Comparison of ENCODE assay signal across 27 cellular contexts in genomic region chr22:38419121-38419863, GRCh38. TPM values are rescaled to one million over a fixed set of nuclear protein-coding genes. Genes with fewer than 3 reads are reported as not detected.
DNase-seq lines count a peak whose midpoint lies in the region; ATAC-seq and TF ChIP-seq lines count a peak whose summit lies in the region.
"Had no signal": no experiment of that assay in that cellular context is flagged by ENCODE, and none has a peak within 500 bp of the region (broad histone marks: within the 10 kb centered on the region; RNA-seq: fewer than 3 reads in every experiment).

No MANE protein-coding gene starts in this region.

- H2AFZ ChIP-seq in osteoblast (ENCODE audit: low read length): no peak overlapping the region
- H2AFZ ChIP-seq: GM23248 had no signal

- H4K20me1 ChIP-seq in osteoblast (ENCODE audit: insufficient read depth, low read length): no peaks in the 10 kb centered on the region

- H3K27ac ChIP-seq in HEK293 (ENCODE audit: extremely low read depth, low read depth, low read length) (no peak overlapping the region), left ventricle myocardium inferior (replicated peaks) (peak overlapping the region; percentile 55), osteoblast (ENCODE audit: low read depth, low read length) (no peak overlapping the region)
- H3K27ac ChIP-seq: C4-2B, gastrocnemius medialis, GM23248, lower lobe of right lung, right lobe of liver had no signal

- H3K79me2 ChIP-seq in osteoblast (ENCODE audit: insufficient read depth, low read length): no peaks in the 10 kb centered on the region

- intact Hi-C loops in left ventricle myocardium inferior (cut with micrococcal nuclease): no loop called here

- no peak for TF ChIP-seq POLR2A in erythroblast (IDR thresholded peaks at IDR 0.05; ENCODE audit: low read length)

- H3K4me1 ChIP-seq in HEK293 (ENCODE audit: control insufficient read depth, insufficient read depth, low read length) (no peaks in the 10 kb centered on the region), left ventricle myocardium inferior (peaks cover 28% of the 10 kb centered on the region), osteoblast (ENCODE audit: insufficient read depth, low read length) (no peaks in the 10 kb centered on the region)
- H3K4me1 ChIP-seq: gastrocnemius medialis, lower lobe of right lung had no signal

- CTCF ChIA-PET in HEK293 (lab: Yijun Ruan, JAX): interaction anchor here (0.8 to 0.9 kb wide), 2 partner anchors 15 to 112 kb away, joined by 3 read pairs; no protein-coding TSS in a partner anchor

- H3K9me3 ChIP-seq in HEK293 (ENCODE audit: control insufficient read depth, insufficient read depth, low read depth, low read length) (no peaks in the 10 kb centered on the region), left ventricle myocardium inferior (replicated peaks) (no peaks in the 10 kb centered on the region), osteoblast (ENCODE audit: low read depth, low read length) (no peaks in the 10 kb centered on the region)
- H3K9me3 ChIP-seq: gastrocnemius medialis, lower lobe of right lung, right lobe of liver had no signal

- no peak overlapping the region for H3K4me2 ChIP-seq in osteoblast (ENCODE audit: insufficient read depth, low read length)

- DNase-seq in D341Med (ENCODE audit: low spot score): peak; percentile 22
- DNase-seq in left ventricle myocardium inferior: no peak
- peak; percentile 62 for DNase-seq in osteoblast (ENCODE audit: insufficient read length, low spot score, missing footprints)
- DNase-seq in HT-29 (ENCODE audit: low spot score): no peak
- no peak for DNase-seq in NCI-H2029 (lab: John Stamatoyannopoulos, UW)
- DNase-seq in erythroblast (lab: John Stamatoyannopoulos, UW): no peak
- DNase-seq: activated CD4-positive, alpha-beta T cell treated with anti-CD3 and anti-CD28 coated beads for 4 hours; activated effector memory CD4-positive, alpha-beta T cell treated with anti-CD3 and anti-CD28 coated beads, Interleukin-2, amount 50 U/mL, for 16 hours; activated naive CD8-positive, alpha-beta T cell treated with anti-CD3 and anti-CD28 coated beads for 36 hours; central memory CD4-positive, alpha-beta T cell; dermis blood vessel endothelial cell; gastrocnemius medialis; GM23248; NCI-H1092 treated with DMSO at 0.1 percent for 48 hours; NCI-H2029 treated with DMSO at 0.1 percent for 48 hours; NCI-H446; NCI-H82; stimulated activated CD4-positive, alpha-beta T cell treated with anti-CD3 and anti-CD28 coated beads, Interleukin-4, amount 100 ng/mL, for 24 hours; stimulated activated naive CD4-positive, alpha-beta T cell treated with Interleukin-2 at 50 U/mL for 16 hours had no signal

- TF ChIP-seq CTCF in HEK293 (tag by site-specific recombination; IDR thresholded peaks at IDR 0.05) (no peak), left ventricle myocardium inferior (IDR thresholded peaks at IDR 0.05; ENCODE audit: borderline replicate concordance) (no peak), osteoblast (IDR thresholded peaks at IDR 0.05; ENCODE audit: extremely low read depth, low read depth, low read length) (no peak)

- H3K36me3 ChIP-seq in HEK293 (ENCODE audit: control insufficient read depth in 2 of 2, insufficient read depth in 1 of 2, low read length in 2 of 2) (no peaks in the 10 kb centered on the region), left ventricle myocardium inferior (no peaks in the 10 kb centered on the region), osteoblast (ENCODE audit: insufficient read depth, low read length) (no peaks in the 10 kb centered on the region)
- H3K36me3 ChIP-seq: gastrocnemius medialis, lower lobe of right lung, right lobe of liver had no signal

- POLR2A ChIA-PET in HEK293 (lab: Yijun Ruan, JAX): no interaction called here

- no peak overlapping the region for H3K4me3 ChIP-seq in HEK293 (ENCODE audit: low read depth, low read length)
- no peak overlapping the region for H3K4me3 ChIP-seq in left ventricle myocardium inferior
- no peak overlapping the region for H3K4me3 ChIP-seq in osteoblast (ENCODE audit: insufficient read depth, low read length)
- H3K4me3 ChIP-seq: gastrocnemius medialis, GM23248, lower lobe of right lung, right lobe of liver had no signal

- H3K27me3 ChIP-seq in left ventricle myocardium inferior (ENCODE audit: low read depth): no peaks in the 10 kb centered on the region
- no peaks in the 10 kb centered on the region for H3K27me3 ChIP-seq in osteoblast (ENCODE audit: insufficient read depth, low read length)
- H3K27me3 ChIP-seq: gastrocnemius medialis, right lobe of liver had no signal

- ATAC-seq in HG02763 (IDR thresholded peaks at IDR 0.05; ENCODE audit: unreplicated experiment): no peak
- ATAC-seq: gastrocnemius medialis, lower lobe of right lung, right lobe of liver had no signal

TF ChIP-seq in HEK293, 187 proteins besides CTCF, POLR2A, EP300 and RAD21:
- TF ChIP-seq ZNF473 (tag by site-specific recombination; IDR thresholded peaks at IDR 0.05) (no peak), ZNF223 (tag by site-specific recombination; IDR thresholded peaks at IDR 0.05) (no peak), SCRT2 (tag by site-specific recombination; IDR thresholded peaks at IDR 0.05) (peak; percentile 76), OVOL3 (tag by site-specific recombination; IDR thresholded peaks at IDR 0.05) (no peak), ZNF335 (tag by site-specific recombination; conservative IDR thresholded peaks at IDR 0.05) (no peak), ZNF133 (tag by site-specific recombination; IDR thresholded peaks at IDR 0.05) (no peak), RBAK (tag by site-specific recombination; IDR thresholded peaks at IDR 0.05) (no peak), ZNF341 (tag by site-specific recombination; IDR thresholded peaks at IDR 0.05; ENCODE audit: low read depth) (0 out of 2 replicates have a peak, but pooled peaks have one; percentile 38), ZBTB7A (tag by site-specific recombination; IDR thresholded peaks at IDR 0.05; ENCODE audit: low read depth) (no peak)

RNA-seq across cellular contexts. Expression of gene KCNJ4, which starts 35.7 kb away (rescaled TPM):
- 45.7 TPM for total RNA-seq in left ventricle myocardium inferior
- not detected in 2 replicates for total RNA-seq in osteoblast
- total RNA-seq in HT-29 (2014; rRNA removed; shearing (Covaris generic)): 0.08 TPM in 1 of 2 replicates, not detected in the other
- total RNA-seq: activated naive CD8-positive, alpha-beta T cell treated with anti-CD3 and anti-CD28 coated beads for 36 hours; dermis blood vessel endothelial cell; gastrocnemius medialis; GM23248; lower lobe of right lung; mucosa of gallbladder; right lobe of liver; T-helper 1 cell treated with Interleukin-12 subunit alpha and Interleukin-12 subunit beta and Interleukin-4 antibody, amounts not matched to agents 30 ng/mL and 1 ng/mL, for 36 hours; urinary bladder had no signal

RNA-seq across cellular contexts. Expression of gene KDELR3, which starts 48.6 kb away (rescaled TPM):
- total RNA-seq in left ventricle myocardium inferior (6.0 TPM), osteoblast (142 and 161 TPM in 2 replicates)
- 20.0 and 31.4 TPM in 2 replicates for total RNA-seq in HT-29 (2014; rRNA removed; shearing (Covaris generic))

Comparison
In these comparisons a context has a peak if more than half of its experiments do, and no peak if none do; other contexts are left out.
1. DNase-seq: peak in D341Med (single experiment) and osteoblast (single experiment); none in left ventricle myocardium inferior (single experiment), HT-29 (single experiment), NCI-H2029 (single experiment) and erythroblast (0 of 2).
2. RNA of gene KCNJ4, which starts 35.7 kb away (total RNA-seq): 45.7 TPM in left ventricle myocardium inferior (single experiment); not detected in osteoblast and 0.08 TPM in HT-29; every median in the first group is over 10 times any median in the second.